21 cellular contexts compared by ENCODE assay signal in genomic region chr6:46377209-46377608, GRCh38.
DNase-seq lines count a peak whose midpoint lies in the region; ATAC-seq and TF ChIP-seq lines count a peak whose summit lies in the region.
"Had no signal": no experiment of that assay in that cellular context is flagged by ENCODE, and none has a peak within 500 bp of the region (broad histone marks: within the 10 kb centered on the region; RNA-seq: fewer than 3 reads in every experiment).

No MANE protein-coding gene starts in this region.

- H3K4me3 Mint-ChIP-seq in naive B cell, result peak overlapping the region; percentile 26 to 82 (median 58)
- H3K4me3 Mint-ChIP-seq: CD8-positive, alpha-beta T cell had no signal

- H3K27ac Mint-ChIP-seq in naive B cell, result peak overlapping the region in 4 of 6 donors; percentile 79 to 94 (median 85)
- H3K27ac Mint-ChIP-seq: CD8-positive, alpha-beta T cell had no signal

- H3K4me1 ChIP-seq in BLaER1 (peaks cover 33% of the 10 kb centered on the region), OCI-LY3 (ENCODE audit: low read length) (peaks cover 58% of the 10 kb centered on the region)

- no peaks in the 10 kb centered on the region for H3K36me3 Mint-ChIP-seq in naive B cell
- H3K36me3 Mint-ChIP-seq: CD8-positive, alpha-beta T cell had no signal

- H3K79me2 ChIP-seq in OCI-LY3 (ENCODE audit: low read length), result no peaks in the 10 kb centered on the region

- H3K4me2 ChIP-seq in BLaER1, result peak overlapping the region; percentile 86
- peak overlapping the region; percentile 67 for H3K4me2 ChIP-seq in OCI-LY3 (ENCODE audit: low read length)

- TF ChIP-seq CTCF in OCI-LY3 (IDR thresholded peaks at IDR 0.05; ENCODE audit: low read depth, low read length), result no peak

- H3K4me3 ChIP-seq in BLaER1, result peak overlapping the region; percentile 36
- peak overlapping the region; percentile 43 for H3K4me3 ChIP-seq in OCI-LY3 (ENCODE audit: low read length)
- H3K4me3 ChIP-seq: dorsolateral prefrontal cortex, skin epidermis had no signal

- H3K4me1 Mint-ChIP-seq in naive B cell, result peaks cover 32 to 66% (median 42%) of the 10 kb centered on the region in 3 donors

- H3K36me3 ChIP-seq in BLaER1 (no peaks in the 10 kb centered on the region), OCI-LY3 (replicated peaks; ENCODE audit: low read depth, low read length) (no peaks in the 10 kb centered on the region)

- peak overlapping the region; percentile 27; the same call in 1 of the 2 replicates for H2AFZ ChIP-seq in OCI-LY3 (ENCODE audit: low read depth, low read length)

- H3K9ac ChIP-seq in BLaER1 (peak overlapping the region; percentile 26; the same call in 1 of the 2 replicates), OCI-LY3 (ENCODE audit: low read length) (peak overlapping the region; percentile 47)

- H3K27ac ChIP-seq in BLaER1 (peak overlapping the region; percentile 81), OCI-LY3 (ENCODE audit: low read length) (peak overlapping the region; percentile 33)
- H3K27ac ChIP-seq: epithelial cell of prostate had no signal

- H3K27me3 ChIP-seq in BLaER1 (no peaks in the 10 kb centered on the region), OCI-LY3 (ENCODE audit: low read depth, low read length) (0 out of 2 replicates have a peak, but pooled peaks cover 3% of the 10 kb centered on the region)
- H3K27me3 ChIP-seq: dorsolateral prefrontal cortex had no signal

- DNase-seq in naive B cell (no peak), Ammon's horn (ENCODE audit: low spot score) (no peak), DMS 273 treated with DMSO at 0.1 percent for 48 hours (lab: John Stamatoyannopoulos, UW) (no peak), GM19240 (ENCODE audit: insufficient read length, low spot score) (no peak)
- no peak for DNase-seq in stimulated activated naive CD4-positive, alpha-beta T cell treated with Interleukin-2 at 50 U/mL for 16 hours (lab: John Stamatoyannopoulos, UW)
- DNase-seq: ACHN; activated CD4-positive, alpha-beta T cell treated with anti-CD3 and anti-CD28 coated beads for 4 hours; CD8-positive, alpha-beta T cell; DMS79; dorsolateral prefrontal cortex; foreskin fibroblast; mesendoderm; NCI-H187; NCI-H446 treated with DMSO at 0.1 percent for 48 hours; stimulated activated CD4-positive, alpha-beta T cell treated with anti-CD3 and anti-CD28 coated beads, Interleukin-4, amount 100 ng/mL, for 24 hours; SW 1271 had no signal

- ATAC-seq in GM18907 (IDR thresholded peaks at IDR 0.05; ENCODE audit: unreplicated experiment) (peak; percentile 2), naive B cell (ENCODE audit: low read depth in 2 of 2) (no peak)
- ATAC-seq: CD8-positive, alpha-beta T cell had no signal

- H4K20me1 ChIP-seq in BLaER1 (no peaks in the 10 kb centered on the region), OCI-LY3 (ENCODE audit: insufficient read depth, low read length) (no peaks in the 10 kb centered on the region)

- H3K9me3 Mint-ChIP-seq in naive B cell, result peaks cover 0 to 6% (median 0%) of the 10 kb centered on the region in 7 donors
- H3K9me3 Mint-ChIP-seq: CD8-positive, alpha-beta T cell had no signal

- H3K9me3 ChIP-seq in BLaER1 (no peaks in the 10 kb centered on the region), OCI-LY3 (ENCODE audit: insufficient read depth, low read length) (peaks cover 4% of the 10 kb centered on the region; the same call in 1 of the 2 replicates)

- H3K27me3 Mint-ChIP-seq in naive B cell, result no peaks in the 10 kb centered on the region
